ENCODE assay signal across 13 cellular contexts in the genomic region with DNA sequence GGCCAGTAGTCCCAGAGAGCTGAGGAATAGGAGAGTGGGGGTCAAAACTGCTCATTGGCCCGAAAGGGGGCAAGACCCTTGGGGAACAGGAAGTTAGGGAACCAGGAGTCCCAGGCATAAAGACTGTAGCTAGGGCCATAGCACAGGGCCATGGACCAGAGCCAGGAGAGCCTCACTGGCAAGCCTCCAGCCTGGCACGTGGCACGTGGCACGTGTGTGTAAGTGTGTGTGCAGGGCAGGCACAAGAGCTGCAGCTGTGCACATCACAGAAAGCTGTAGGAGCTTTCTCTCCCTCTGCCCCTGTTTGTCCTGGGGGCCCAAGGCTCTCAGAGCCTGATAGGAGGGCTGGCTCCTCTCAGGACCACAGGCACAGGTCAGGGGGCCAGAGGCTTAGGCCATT.
"Had no signal": no experiment of that assay in that cellular context is flagged by ENCODE, and none has a peak within 500 bp of the region (broad histone marks: within the 10 kb centered on the region; RNA-seq: fewer than 3 reads in every experiment).

No MANE protein-coding gene starts in this region.

- ATAC-seq: gastroesophageal sphincter had no signal

- H3K4me1 Mint-ChIP-seq: activated B cell treated with CpG ODN at 0.5 μM for 24 hours; activated CD4-positive, alpha-beta T cell treated with anti-CD3 and anti-CD28 coated beads, Interleukin-2, amount 10 ng/mL, durations not matched to agents 24 days and 14 days had no signal

- H3K27ac Mint-ChIP-seq: activated B cell treated with CpG ODN at 0.5 μM for 24 hours; activated CD4-positive, alpha-beta T cell treated with anti-CD3 and anti-CD28 coated beads, Interleukin-2, amount 10 ng/mL, durations not matched to agents 24 days and 14 days had no signal

- H3K9me3 Mint-ChIP-seq: activated B cell treated with CpG ODN at 0.5 μM for 24 hours; activated CD4-positive, alpha-beta T cell treated with anti-CD3 and anti-CD28 coated beads, Interleukin-2, amount 10 ng/mL, durations not matched to agents 24 days and 14 days had no signal

- FAIRE-seq: keratinocyte, TTC549 had no signal

- H3K4me3 Mint-ChIP-seq: activated B cell treated with CpG ODN at 0.5 μM for 24 hours; activated CD4-positive, alpha-beta T cell treated with anti-CD3 and anti-CD28 coated beads, Interleukin-2, amount 10 ng/mL, durations not matched to agents 24 days and 14 days had no signal

- DNase-seq: activated B cell treated with CpG ODN at 0.5 μM for 24 hours; activated CD4-positive, alpha-beta T cell treated with anti-CD3 and anti-CD28 coated beads, Interleukin-2, amount 10 ng/mL, durations not matched to agents 24 days and 14 days; activated CD8-positive, alpha-beta memory T cell treated with anti-CD3 and anti-CD28 coated beads for 24 hours; activated naive CD4-positive, alpha-beta T cell treated with anti-CD3 and anti-CD28 coated beads, Interleukin-2, amount 50 U/mL, for 16 hours; adrenal gland; central memory CD4-positive, alpha-beta T cell; cortex of kidney; effector CD8-positive, alpha-beta T cell; retina; uterus had no signal
